ENCODE assay signal across 8 cellular contexts in the genomic region with DNA sequence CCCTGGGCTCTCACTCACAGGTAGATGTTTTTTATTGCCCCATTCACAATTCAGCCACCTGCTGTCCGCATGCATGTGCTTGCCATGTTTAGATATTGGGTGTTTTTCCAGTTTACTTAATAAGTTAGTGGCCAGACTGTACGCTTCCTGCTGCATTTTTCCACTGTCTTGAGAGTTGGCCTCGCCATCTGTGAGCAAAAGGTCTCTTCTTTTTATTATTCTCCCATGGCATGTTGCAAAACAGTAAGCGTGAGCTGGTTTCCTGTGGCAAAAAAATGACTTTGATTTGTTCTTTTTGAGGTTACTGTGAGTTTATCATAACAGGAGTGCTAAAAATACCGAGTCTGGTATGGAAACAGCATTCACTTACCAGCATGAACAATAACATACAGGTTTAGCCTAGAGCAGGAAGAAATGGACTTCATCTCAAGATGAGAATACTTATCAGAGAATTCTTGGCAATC. TPM values are rescaled to one million over a fixed set of nuclear protein-coding genes. Genes with fewer than 3 reads are reported as not detected.
DNase-seq lines count a peak whose midpoint lies in the region; ATAC-seq, FAIRE-seq and TF ChIP-seq lines count a peak whose summit lies in the region.

No MANE protein-coding gene starts in this region.

- H3K27me3 ChIP-seq in right lobe of liver (no peaks in the 10 kb centered on the region), HepG2 (ENCODE audit: control insufficient read depth in 1 of 2, insufficient read depth in 2 of 2, low read length in 2 of 2) (no peaks in the 10 kb centered on the region), brain microvascular endothelial cell (replicated peaks) (no peaks in the 10 kb centered on the region), muscle layer of duodenum (ENCODE audit: low read depth, low read length) (no peaks in the 10 kb centered on the region)

- no peak for DNase-seq in right lobe of liver
- no peak for DNase-seq in HepG2 (ENCODE audit: low spot score)
- peak; percentile 96 for DNase-seq in brain microvascular endothelial cell
- no peak for DNase-seq in NCI-H2029 treated with DMSO at 0.1 percent for 48 hours (lab: John Stamatoyannopoulos, UW)
- no peak for DNase-seq in SW 1271 (lab: John Stamatoyannopoulos, UW)
- DNase-seq in cortex of kidney (lab: John Stamatoyannopoulos, UW) = no peak

- no peak for FAIRE-seq in HepG2 (lab: Jason Lieb, UNC)

- H3K9me3 ChIP-seq in right lobe of liver = no peaks in the 10 kb centered on the region
- H3K9me3 ChIP-seq in HepG2 (ENCODE audit: low read length) = no peaks in the 10 kb centered on the region
- no peaks in the 10 kb centered on the region for H3K9me3 ChIP-seq in muscle layer of duodenum (ENCODE audit: control insufficient read depth in 1 of 2, low read length in 2 of 2)

- H3K36me3 ChIP-seq in right lobe of liver = peaks cover 0 to 12% (median 6%) of the 10 kb centered on the region in 4 donors
- peaks cover 24 to 72% of the 10 kb centered on the region in 2 experiments for H3K36me3 ChIP-seq in HepG2 (replicated peaks in 1 of 2; ENCODE audit: control insufficient read depth in 1 of 2, insufficient read depth in 2 of 2, low read length in 2 of 2)
- peaks cover 17% of the 10 kb centered on the region for H3K36me3 ChIP-seq in brain microvascular endothelial cell (replicated peaks)
- peaks cover 4 to 9% of the 10 kb centered on the region in 2 donors for H3K36me3 ChIP-seq in muscle layer of duodenum (ENCODE audit: control insufficient read depth in 1 of 2, insufficient read depth in 2 of 2, low read length in 2 of 2)

- H3K27ac ChIP-seq in right lobe of liver = peak overlapping the region in 1 of 3 donors; percentile 4
- H3K27ac ChIP-seq in HepG2 (ENCODE audit: extremely low read length, insufficient read depth, low read length) = no peak overlapping the region
- peak overlapping the region; percentile 97 for H3K27ac ChIP-seq in brain microvascular endothelial cell
- peak overlapping the region; percentile 40 for H3K27ac ChIP-seq in muscle layer of duodenum (ENCODE audit: low read length)

- H2AFZ ChIP-seq in HepG2 (ENCODE audit: low read length) = no peak overlapping the region

- 0 out of 2 replicates have a peak, but pooled peaks cover 4% of the 10 kb centered on the region for H4K20me1 ChIP-seq in HepG2 (ENCODE audit: insufficient read depth, low read length)

- in situ Hi-C loops in HepG2 (cut with HindIII; ENCODE audit: extremely low pct_ligation_motif_present, low pct_unique_long_range_greater_than_20kb) (no loop called here), brain microvascular endothelial cell (cut with HindIII; ENCODE audit: low pct_ligation_motif_present, low sequenced_read_pairs) (no loop called here)

- no TSS peak for BruUV-seq in HepG2 (replicated peaks; lab: Mats Ljungman, UMichigan)

- CTCF ChIA-PET in HepG2 (lab: Yijun Ruan, JAX; ENCODE audit: low intra/inter-chr PET ratio, low total read pairs) = no interaction called here

- POLR2A ChIA-PET in HepG2 (lab: Yijun Ruan, JAX) = interaction anchor here (1.0 to 1.2 kb wide), 2 partner anchors 13 to 14 kb away, joined by 3 to 4 read pairs; no protein-coding TSS in a partner anchor

- 46% methylated on average over 5 of the region's 5 CpGs for WGBS in right lobe of liver (ENCODE audit: insufficient coverage, low coverage, low lambda C conversion rate, missing lambda C conversion rate)
- 97% methylated on average over 5 of the region's 5 CpGs for WGBS in HepG2 (ENCODE audit: low lambda C conversion rate)

- H3K4me2 ChIP-seq in HepG2 (ENCODE audit: low read depth, low read length) = no peak overlapping the region

- ATAC-seq in right lobe of liver (peak; percentile 26 to 63 (median 50)), HepG2 (no peak), GM21723 (IDR thresholded peaks at IDR 0.05; ENCODE audit: unreplicated experiment) (no peak)

- TF ChIP-seq CTCF in right lobe of liver (IDR thresholded peaks at IDR 0.05) = no peak
- TF ChIP-seq CTCF in HepG2 (CRISPR knock-in tag; IDR thresholded peaks at IDR 0.05) = no peak
- TF ChIP-seq CTCF in brain microvascular endothelial cell (IDR thresholded peaks at IDR 0.05; ENCODE audit: low read depth, low read length, missing control alignments) = no peak

- H3K9ac ChIP-seq in HepG2 (ENCODE audit: insufficient read depth, low read depth, low read length) = no peak overlapping the region

- H3K79me2 ChIP-seq in HepG2 (ENCODE audit: insufficient read depth, low read length) = no peaks in the 10 kb centered on the region

- TF ChIP-seq POLR2A in right lobe of liver (IDR thresholded peaks at IDR 0.05) = no peak
- TF ChIP-seq POLR2A in HepG2 (IDR thresholded peaks at IDR 0.05; ENCODE audit: insufficient read depth in 1 of 2, low read depth in 2 of 2, low read length in 2 of 2) = no peak

- H3K4me1 ChIP-seq in right lobe of liver (no peaks in the 10 kb centered on the region), HepG2 (ENCODE audit: insufficient read depth, low read length) (peaks cover 7% of the 10 kb centered on the region; the same call in 1 of the 2 replicates), muscle layer of duodenum (ENCODE audit: control insufficient read depth in 1 of 2, insufficient read depth in 2 of 2, low read length in 2 of 2) (peaks cover 0 to 8% of the 10 kb centered on the region in 2 donors)

- intact Hi-C loops in right lobe of liver (cut with DNase I) (no loop called here), HepG2 (cut with micrococcal nuclease; ENCODE audit: unreplicated experiment) (no loop called here)

- TF ChIP-seq RAD21 in HepG2 (CRISPR knock-in tag; IDR thresholded peaks at IDR 0.05) = no peak

- H3K4me3 ChIP-seq in right lobe of liver (no peak overlapping the region), HepG2 (replicated peaks in 1 of 3; ENCODE audit: insufficient read depth in 1 of 3, low read depth in 2 of 3, low read length in 3 of 3) (no peak overlapping the region), brain microvascular endothelial cell (ENCODE audit: low read depth, low read length) (no peak overlapping the region), muscle layer of duodenum (ENCODE audit: low read depth in 1 of 2, low read length in 2 of 2) (no peak overlapping the region)

- no peak for TF ChIP-seq EP300 in HepG2 (IDR thresholded peaks at IDR 0.05; ENCODE audit: low read depth in 2 of 2, low read length in 2 of 2)
- TF ChIP-seq EP300 in HepG2 (CRISPR knock-in tag; IDR thresholded peaks at IDR 0.05; ENCODE audit: borderline replicate concordance) = no peak

TF ChIP-seq in HepG2, 621 proteins besides CTCF, POLR2A, EP300 and RAD21 (continues in another document):
- no peak for TF ChIP-seq ZNF747 (CRISPR knock-in tag; IDR thresholded peaks at IDR 0.05; ENCODE audit: borderline replicate concordance)

RNA-seq across cellular contexts. Expression of gene SAE1, which starts 46.0 kb away (rescaled TPM):
- total RNA-seq in right lobe of liver = 10 to 100 TPM; 18.8 to 33.2 (median 26.7) TPM
- total RNA-seq in HepG2 (2016; rRNA removed; fragmentation: Illumina TruSeq; extraction: Trizol) = 197 and 250 TPM in 2 replicates
- total RNA-seq in HepG2 (2016; cell fraction: cytosol; rRNA removed; fragmentation: Illumina TruSeq; extraction: Trizol; ENCODE audit: low read depth) = 27.4 and 28.3 TPM in 2 replicates
- 203 and 249 TPM in 2 replicates for total RNA-seq in HepG2 (2016; cell fraction: insoluble cytoplasmic fraction; rRNA removed; fragmentation: Illumina TruSeq; extraction: Trizol)
- total RNA-seq in HepG2 (2016; cell fraction: membrane; rRNA removed; fragmentation: Illumina TruSeq; extraction: Trizol) = 68.8 and 71.8 TPM in 2 replicates
- total RNA-seq in HepG2 (2016; cell fraction: nucleus; rRNA removed; fragmentation: Illumina TruSeq; extraction: Trizol) = 79.5 and 90.1 TPM in 2 replicates
- polyA plus RNA-seq in HepG2 (2011; rRNA removed) = 73.2 and 87.6 TPM in 2 replicates
- 88.2 and 89.6 TPM in 2 replicates for polyA plus RNA-seq in HepG2 (2011; cell fraction: cytosol; rRNA removed)
- 26.8 and 31.7 TPM in 2 replicates for polyA plus RNA-seq in HepG2 (2011; cell fraction: nucleus; rRNA removed)
- 92.3 and 105 TPM in 2 replicates for polyA plus RNA-seq in HepG2 (2012)
- polyA plus RNA-seq in HepG2 (2016; cell fraction: cytosol; fragmentation: Illumina TruSeq; extraction: Trizol; ENCODE audit: low read depth) = 24.4 and 24.9 TPM in 2 replicates
- 266 and 269 TPM in 2 replicates for polyA plus RNA-seq in HepG2 (2016; cell fraction: insoluble cytoplasmic fraction; fragmentation: Illumina TruSeq; extraction: Trizol; ENCODE audit: low read depth)
- 52.5 and 52.7 TPM in 2 replicates for polyA plus RNA-seq in HepG2 (2016; cell fraction: membrane; fragmentation: Illumina TruSeq; extraction: Trizol; ENCODE audit: low read depth)
- 107 and 114 TPM in 2 replicates for polyA plus RNA-seq in HepG2 (2016; cell fraction: nucleus; fragmentation: Illumina TruSeq; extraction: Trizol; ENCODE audit: insufficient read depth, low read depth)
- polyA minus RNA-seq in HepG2 (2011; rRNA and poly(A)+ RNA removed; ENCODE audit: low replicate concordance) = 68.8 and 79.3 TPM in 2 replicates
- polyA minus RNA-seq in HepG2 (2011; cell fraction: cytosol; rRNA and poly(A)+ RNA removed) = 36.7 and 40.2 TPM in 2 replicates
- polyA minus RNA-seq in HepG2 (2011; cell fraction: nucleus; rRNA and poly(A)+ RNA removed) = 15.1 and 20.1 TPM in 2 replicates

RNA-seq across cellular contexts. Expression of gene BBC3, which starts 54.3 kb away (rescaled TPM):
- total RNA-seq in right lobe of liver (1 to 10 TPM; 1.8 to 8.0 (median 3.1) TPM), HepG2 (2016; rRNA removed; fragmentation: Illumina TruSeq; extraction: Trizol) (5.8 and 8.8 TPM in 2 replicates)
- total RNA-seq in HepG2 (2016; cell fraction: cytosol; rRNA removed; fragmentation: Illumina TruSeq; extraction: Trizol; ENCODE audit: low read depth) = 3.1 and 3.4 TPM in 2 replicates
- total RNA-seq in HepG2 (2016; cell fraction: insoluble cytoplasmic fraction; rRNA removed; fragmentation: Illumina TruSeq; extraction: Trizol) = 5.9 and 8.8 TPM in 2 replicates
- 6.6 and 7.4 TPM in 2 replicates for total RNA-seq in HepG2 (2016; cell fraction: membrane; rRNA removed; fragmentation: Illumina TruSeq; extraction: Trizol)
- total RNA-seq in HepG2 (2016; cell fraction: nucleus; rRNA removed; fragmentation: Illumina TruSeq; extraction: Trizol) = 4.6 and 5.1 TPM in 2 replicates
- polyA plus RNA-seq in HepG2 (2011; rRNA removed) = 6.1 and 11.1 TPM in 2 replicates
- polyA plus RNA-seq in HepG2 (2011; cell fraction: cytosol; rRNA removed) = 7.0 and 10.6 TPM in 2 replicates
- 18.7 and 18.8 TPM in 2 replicates for polyA plus RNA-seq in HepG2 (2011; cell fraction: nucleus; rRNA removed)
- 7.0 and 13.6 TPM in 2 replicates for polyA plus RNA-seq in HepG2 (2012)
- 1.8 and 1.9 TPM in 2 replicates for polyA plus RNA-seq in HepG2 (2016; cell fraction: cytosol; fragmentation: Illumina TruSeq; extraction: Trizol; ENCODE audit: low read depth)
- polyA plus RNA-seq in HepG2 (2016; cell fraction: insoluble cytoplasmic fraction; fragmentation: Illumina TruSeq; extraction: Trizol; ENCODE audit: low read depth) = 9.2 and 11.0 TPM in 2 replicates
- polyA plus RNA-seq in HepG2 (2016; cell fraction: membrane; fragmentation: Illumina TruSeq; extraction: Trizol; ENCODE audit: low read depth) = 5.1 and 5.2 TPM in 2 replicates
- 13.0 and 13.4 TPM in 2 replicates for polyA plus RNA-seq in HepG2 (2016; cell fraction: nucleus; fragmentation: Illumina TruSeq; extraction: Trizol; ENCODE audit: insufficient read depth, low read depth)
- 2.1 and 9.7 TPM in 2 replicates for polyA minus RNA-seq in HepG2 (2011; rRNA and poly(A)+ RNA removed; ENCODE audit: low replicate concordance)
- 8.9 and 9.3 TPM in 2 replicates for polyA minus RNA-seq in HepG2 (2011; cell fraction: cytosol; rRNA and poly(A)+ RNA removed)
- polyA minus RNA-seq in HepG2 (2011; cell fraction: nucleus; rRNA and poly(A)+ RNA removed) = 5.4 and 6.2 TPM in 2 replicates

Comparison
In these comparisons a context has a peak if more than half of its experiments do, and no peak if none do; other contexts are left out.
1. ATAC-seq: peak in right lobe of liver (4 of 4); none in HepG2 (single experiment) and GM21723 (single experiment).